In genomic region chrX:110003167-110004156, GRCh38 we compare ENCODE assay signal across 1 cellular context.
TF ChIP-seq lines count a peak whose summit lies in the region.

No MANE protein-coding gene starts in this region.

TF ChIP-seq in GM23338, 12 proteins besides CTCF, POLR2A, EP300 and RAD21 (continued from another document):
- TF ChIP-seq ZNF462 (CRISPR knock-in tag; IDR thresholded peaks at IDR 0.05), result no peak
TF ChIP-seq in GM23338: peak in this region for 0.
